ENCODE assay signal across 20 cellular contexts in the genomic region with DNA sequence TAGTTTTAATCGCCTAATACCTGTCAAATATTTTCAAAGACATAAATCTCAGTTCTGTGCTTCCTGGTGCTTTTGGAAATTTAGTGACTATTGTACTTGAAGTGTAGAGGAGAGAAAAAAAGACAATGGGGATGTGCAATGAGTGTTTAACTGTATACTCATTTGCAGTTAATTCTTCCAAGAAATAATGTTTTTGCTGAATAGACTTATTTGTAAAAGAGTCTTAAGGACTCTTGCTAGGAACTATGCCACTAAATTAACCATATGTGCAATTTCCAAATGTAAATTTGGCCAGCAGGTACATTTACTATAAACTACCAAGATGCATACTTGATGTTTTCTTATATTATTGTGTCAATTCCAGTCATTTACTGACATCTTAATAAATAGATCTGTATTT. TPM values are rescaled to one million over a fixed set of nuclear protein-coding genes. Genes with fewer than 3 reads are reported as not detected.
A peak's percentile ranks its signal among the peaks of the same experiment; 100 is the strongest.
DNase-seq lines count a peak whose midpoint lies in the region; ATAC-seq, FAIRE-seq and TF ChIP-seq lines count a peak whose summit lies in the region.
"Had no signal": no experiment of that assay in that cellular context is flagged by ENCODE, and none has a peak within 500 bp of the region (broad histone marks: within the 10 kb centered on the region; RNA-seq: fewer than 3 reads in every experiment).

No MANE protein-coding gene starts in this region.

- H3K27ac ChIP-seq in DOHH2 (ENCODE audit: low read depth, low read length), result no peak overlapping the region
- H3K27ac ChIP-seq in MM.1S (ENCODE audit: low read length), result no peak overlapping the region
- H3K27ac ChIP-seq in neural progenitor cell, result no peak overlapping the region
- H3K27ac ChIP-seq: esophagus squamous epithelium, SJSA1, spleen, transverse colon had no signal

- H3K27me3 ChIP-seq in DOHH2 (ENCODE audit: control insufficient read depth, low read length) (no peaks in the 10 kb centered on the region), MM.1S (replicated peaks; ENCODE audit: insufficient read depth, low read length) (no peaks in the 10 kb centered on the region), neural progenitor cell (peaks cover 5% of the 10 kb centered on the region), BE2C (peaks cover 32% of the 10 kb centered on the region)
- H3K27me3 ChIP-seq: esophagus squamous epithelium, SJSA1, spleen, transverse colon had no signal

- H3K9me3 ChIP-seq in DOHH2 (ENCODE audit: control insufficient read depth, insufficient read depth, low read length) (no peaks in the 10 kb centered on the region), MM.1S (replicated peaks; ENCODE audit: insufficient read depth, low read length) (no peaks in the 10 kb centered on the region), neural progenitor cell (ENCODE audit: low read depth) (no peaks in the 10 kb centered on the region), BE2C (no peaks in the 10 kb centered on the region)
- H3K9me3 ChIP-seq: esophagus squamous epithelium, HAP-1, SJSA1, spleen, transverse colon had no signal

- no peak overlapping the region for H3K9ac ChIP-seq in MM.1S (ENCODE audit: low read length)
- H3K9ac ChIP-seq in neural progenitor cell, result no peak overlapping the region

- peak overlapping the region in 1 of 2 donors; percentile 100 for H3K27ac Mint-ChIP-seq in effector memory CD8-positive, alpha-beta T cell
- no peak overlapping the region for H3K27ac Mint-ChIP-seq in neural progenitor cell

- peak overlapping the region; percentile 100 for H3K4me3 Mint-ChIP-seq in effector memory CD8-positive, alpha-beta T cell
- H3K4me3 Mint-ChIP-seq in neural progenitor cell, result peak overlapping the region; percentile 6

- no peak overlapping the region for H2AFZ ChIP-seq in MM.1S (ENCODE audit: low read length)
- no peak overlapping the region for H2AFZ ChIP-seq in neural progenitor cell (replicated peaks)

- DNase-seq in MM.1S (no peak), neural progenitor cell (ENCODE audit: low spot score) (no peak), frontal cortex (ENCODE audit: low spot score in 2 of 2) (no peak), BE2C (no peak)
- DNase-seq in effector memory CD8-positive, alpha-beta T cell, result no peak
- no peak for DNase-seq in stimulated activated CD4-positive, alpha-beta T cell treated with anti-CD3 and anti-CD28 coated beads, Interleukin-4, amount 100 ng/mL, for 1 hour
- DNase-seq: activated CD4-positive, alpha-beta T cell treated with anti-CD3 and anti-CD28 coated beads for 1 hour; activated effector memory CD4-positive, alpha-beta T cell treated with anti-CD3 and anti-CD28 coated beads, Interleukin-2, amount 50 U/mL, for 16 hours; DMS53; esophagus squamous epithelium; NCI-H1694; spleen; transverse colon had no signal

- no peaks in the 10 kb centered on the region for H3K27me3 Mint-ChIP-seq in effector memory CD8-positive, alpha-beta T cell
- H3K27me3 Mint-ChIP-seq in neural progenitor cell (ENCODE audit: insufficient read depth, low read depth), result no peaks in the 10 kb centered on the region
- H3K27me3 Mint-ChIP-seq: central memory CD8-positive, alpha-beta T cell had no signal

- H4K20me1 ChIP-seq in DOHH2 (ENCODE audit: control insufficient read depth, insufficient read depth, low read depth, low read length) (no peaks in the 10 kb centered on the region), MM.1S (ENCODE audit: insufficient read depth, low read length) (no peaks in the 10 kb centered on the region), neural progenitor cell (ENCODE audit: low read depth) (no peaks in the 10 kb centered on the region)

- H3K9me3 Mint-ChIP-seq in effector memory CD8-positive, alpha-beta T cell, result no peaks in the 10 kb centered on the region
- no peaks in the 10 kb centered on the region for H3K9me3 Mint-ChIP-seq in neural progenitor cell
- H3K9me3 Mint-ChIP-seq: central memory CD8-positive, alpha-beta T cell had no signal

- H3K36me3 ChIP-seq in DOHH2 (ENCODE audit: control insufficient read depth, low read length) (peaks cover 5% of the 10 kb centered on the region; the same call in 1 of the 2 replicates), MM.1S (replicated peaks; ENCODE audit: insufficient read depth, low read length) (no peaks in the 10 kb centered on the region), neural progenitor cell (no peaks in the 10 kb centered on the region), BE2C (no peaks in the 10 kb centered on the region)
- H3K36me3 ChIP-seq: esophagus squamous epithelium, HAP-1, SJSA1, spleen, transverse colon had no signal

- no peaks in the 10 kb centered on the region for H3F3A ChIP-seq in DOHH2 (ENCODE audit: control insufficient read depth, insufficient read depth)
- H3F3A ChIP-seq in MM.1S (ENCODE audit: insufficient read depth, low read length), result no peaks in the 10 kb centered on the region
- peaks cover 7% of the 10 kb centered on the region for H3F3A ChIP-seq in neural progenitor cell (ENCODE audit: low read depth)

- H3K4me1 Mint-ChIP-seq in effector memory CD8-positive, alpha-beta T cell (ENCODE audit: low read depth in 2 of 2), result peaks cover 38 to 53% of the 10 kb centered on the region in 2 donors
- peaks cover 15% of the 10 kb centered on the region for H3K4me1 Mint-ChIP-seq in neural progenitor cell

- H3K79me2 ChIP-seq in DOHH2 (ENCODE audit: control insufficient read depth, low read length) (peaks cover 69% of the 10 kb centered on the region), MM.1S (ENCODE audit: low read length) (peaks cover 69% of the 10 kb centered on the region), neural progenitor cell (ENCODE audit: low read depth) (peaks cover 65% of the 10 kb centered on the region)

- H3K4me3 ChIP-seq in DOHH2 (ENCODE audit: low read length) (no peak overlapping the region), MM.1S (ENCODE audit: low read length) (no peak overlapping the region), neural progenitor cell (peak overlapping the region; percentile 79), BE2C (ENCODE audit: low read depth, low read length) (no peak overlapping the region)
- H3K4me3 ChIP-seq: SJSA1 had no signal

- H3K4me2 ChIP-seq in DOHH2 (ENCODE audit: low read length) (peak overlapping the region; percentile 94), MM.1S (ENCODE audit: low read depth, low read length) (peak overlapping the region; percentile 85; the same call in 1 of the 2 replicates), neural progenitor cell (peak overlapping the region; percentile 88)

- no peak for TF ChIP-seq CTCF in DOHH2 (IDR thresholded peaks at IDR 0.05; ENCODE audit: low read depth, low read length, poor library complexity, severe bottlenecking)
- no peak for TF ChIP-seq CTCF in MM.1S (IDR thresholded peaks at IDR 0.05; ENCODE audit: low read length)
- no peak for TF ChIP-seq CTCF in neural progenitor cell (IDR thresholded peaks at IDR 0.05)
- TF ChIP-seq CTCF in BE2C (IDR thresholded peaks at IDR 0.05; ENCODE audit: low read depth, low read length), result no peak

- peaks cover 13% of the 10 kb centered on the region for H3K4me1 ChIP-seq in DOHH2 (ENCODE audit: control insufficient read depth, low read length)
- peaks cover 9% of the 10 kb centered on the region for H3K4me1 ChIP-seq in MM.1S (ENCODE audit: low read length)
- H3K4me1 ChIP-seq in neural progenitor cell, result peaks cover 23% of the 10 kb centered on the region
- peaks cover 4% of the 10 kb centered on the region for H3K4me1 ChIP-seq in BE2C

- H3K9me2 ChIP-seq in DOHH2 (replicated peaks; ENCODE audit: control insufficient read depth, low read length) (no peaks in the 10 kb centered on the region), MM.1S (replicated peaks; ENCODE audit: insufficient read depth, low read length) (no peaks in the 10 kb centered on the region)

- no peak for FAIRE-seq in frontal cortex (lab: Jason Lieb, UNC)
- FAIRE-seq: islet of Langerhans had no signal

- H3K36me3 Mint-ChIP-seq in effector memory CD8-positive, alpha-beta T cell (ENCODE audit: insufficient read depth), result peaks cover 5% of the 10 kb centered on the region
- no peaks in the 10 kb centered on the region for H3K36me3 Mint-ChIP-seq in neural progenitor cell

- ATAC-seq in effector memory CD8-positive, alpha-beta T cell (replicated peaks), result no peak
- ATAC-seq in GM18498 (IDR thresholded peaks at IDR 0.05; ENCODE audit: unreplicated experiment), result no peak

RNA-seq across cellular contexts. Expression of gene CHMP2B, which starts 2.0 kb away (rescaled TPM):
- total RNA-seq in neural progenitor cell (ENCODE audit: low replicate concordance), result 34.5 and 62.4 TPM in 2 replicates
- total RNA-seq in frontal cortex, result 29.3 TPM
- polyA plus RNA-seq in BE2C (2012; ENCODE audit: insufficient read depth, insufficient read length, low read depth), result 5.8 TPM

RNA-seq across cellular contexts. Expression of gene POU1F1, which starts 47.3 kb away (rescaled TPM):
- total RNA-seq in neural progenitor cell (ENCODE audit: low replicate concordance) (not detected in 2 replicates), frontal cortex (not detected)
- polyA plus RNA-seq in BE2C (2012; ENCODE audit: insufficient read depth, insufficient read length, low read depth), result not detected
- total RNA-seq: esophagus squamous epithelium, myocyte, SJSA1, spleen, transverse colon had no signal
- polyA plus RNA-seq: spleen had no signal
